1 cellular context compared by ENCODE assay signal in the genomic region with DNA sequence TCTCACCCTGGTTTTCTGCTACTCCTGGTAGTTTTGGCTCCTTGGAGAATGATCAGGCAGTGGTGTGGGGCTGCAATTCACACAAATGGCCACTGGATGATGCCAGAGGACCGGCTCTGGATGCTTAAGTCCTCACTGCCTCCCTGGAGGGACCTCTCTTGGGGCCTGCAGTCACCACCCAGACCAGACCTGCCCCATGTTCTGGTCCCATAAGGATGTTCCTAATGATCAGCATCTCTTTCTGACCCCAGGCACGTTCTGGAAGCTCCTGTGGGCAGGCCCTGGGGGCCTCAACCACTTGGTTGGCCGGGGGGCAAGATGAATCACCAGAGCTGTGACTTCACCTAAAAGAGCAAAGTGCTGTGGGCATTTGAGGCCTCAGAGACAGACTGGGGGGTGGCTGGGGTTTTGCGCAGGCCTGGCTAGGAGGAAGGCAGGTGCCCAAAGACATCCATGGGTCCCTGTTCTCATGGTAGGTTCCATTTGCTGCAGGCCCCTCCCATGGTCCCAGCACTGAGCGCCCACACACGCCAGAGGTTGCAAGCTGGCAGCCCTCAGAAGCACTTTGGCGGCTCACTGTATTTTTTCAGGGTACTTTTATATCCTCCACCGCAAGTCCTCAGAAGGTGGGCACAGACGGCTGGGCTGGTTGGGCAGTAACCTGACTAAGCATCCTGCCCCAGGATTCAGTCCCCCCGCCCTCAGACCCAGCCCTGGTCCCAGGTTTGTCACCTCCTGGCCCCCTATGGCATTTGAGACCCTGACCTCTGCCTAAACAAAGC.
TF ChIP-seq lines count a peak whose summit lies in the region.

No MANE protein-coding gene starts in this region.

TF ChIP-seq in WTC11, 78 proteins besides CTCF, POLR2A, EP300 and RAD21 (continued from another document):
- no peak for TF ChIP-seq ATF2 (CRISPR knock-in tag; IDR thresholded peaks at IDR 0.05; ENCODE audit: borderline replicate concordance, low read depth)
